ENCODE assay signal across 18 cellular contexts in genomic region chr2:99891358-99891757, GRCh38.
A peak's percentile ranks its signal among the peaks of the same experiment; 100 is the strongest.
DNase-seq lines count a peak whose midpoint lies in the region; ATAC-seq and TF ChIP-seq lines count a peak whose summit lies in the region.
"Had no signal": no experiment of that assay in that cellular context is flagged by ENCODE, and none has a peak within 500 bp of the region (broad histone marks: within the 10 kb centered on the region; RNA-seq: fewer than 3 reads in every experiment).

No MANE protein-coding gene starts in this region.

- H3K36me3 ChIP-seq in SJCRH30 (no peaks in the 10 kb centered on the region), mesenchymal stem cell (ENCODE audit: control insufficient read depth in 1 of 2, insufficient read depth in 2 of 2, low read depth in 1 of 2, low read length in 2 of 2) (peaks cover 0 to 11% of the 10 kb centered on the region in 2 experiments)
- H3K36me3 ChIP-seq: BLaER1, Peyer's patch had no signal

- WGBS in mesenchymal stem cell: 94% methylated on average over 8 of the region's 8 CpGs

- no peaks in the 10 kb centered on the region; the same call in 1 of the 2 replicates for H3K27me3 ChIP-seq in SJCRH30
- no peaks in the 10 kb centered on the region for H3K27me3 ChIP-seq in mesenchymal stem cell (ENCODE audit: control insufficient read depth in 1 of 2, insufficient read depth in 1 of 2, low read length in 2 of 2)
- H3K27me3 ChIP-seq: BLaER1, Peyer's patch had no signal

- H3K27ac ChIP-seq in 22Rv1 (0 out of 2 replicates have a peak overlapping the region, but pooled peaks have one; percentile 30), SJCRH30 (no peak overlapping the region), mesenchymal stem cell (ENCODE audit: low read length, poor library complexity, severe bottlenecking) (no peak overlapping the region)
- H3K27ac ChIP-seq: BLaER1, Peyer's patch had no signal

- H3K4me2 ChIP-seq in mesenchymal stem cell (ENCODE audit: low read length, poor library complexity, severe bottlenecking): no peak overlapping the region
- H3K4me2 ChIP-seq: BLaER1 had no signal

- H2BK15ac ChIP-seq in mesenchymal stem cell (ENCODE audit: low read depth, poor library complexity, severe bottlenecking): no peak overlapping the region

- no peak overlapping the region for H3K9ac ChIP-seq in mesenchymal stem cell (ENCODE audit: low read length)
- H3K9ac ChIP-seq: BLaER1 had no signal

- no peak for TF ChIP-seq CTCF in 22Rv1 (IDR thresholded peaks at IDR 0.05)

- peak; percentile 4 to 15 for DNase-seq in SJCRH30
- no peak for DNase-seq in mesenchymal stem cell
- DNase-seq in retina: peak; percentile 43
- no peak for DNase-seq in NCI-H1105 (lab: John Stamatoyannopoulos, UW)
- DNase-seq: CD4-positive, alpha-beta memory T cell; DMS153; GF-D8; KG1; MV-4-11; NCI-H187; NCI-H2107; NCI-H69; Peyer's patch had no signal

- H4K8ac ChIP-seq in mesenchymal stem cell (ENCODE audit: low read length): peak overlapping the region; percentile 32

- H2BK5ac ChIP-seq in mesenchymal stem cell (ENCODE audit: low read depth, low read length, poor library complexity, severe bottlenecking): no peak overlapping the region

- no peak overlapping the region for H2BK12ac ChIP-seq in mesenchymal stem cell (ENCODE audit: low read length in 2 of 2)

- no peak overlapping the region for H3K4ac ChIP-seq in mesenchymal stem cell (ENCODE audit: low read depth in 1 of 2, low read length in 2 of 2)

- ATAC-seq in HG02884 (IDR thresholded peaks at IDR 0.05; ENCODE audit: unreplicated experiment): no peak
- ATAC-seq in GM19452 (IDR thresholded peaks at IDR 0.05; ENCODE audit: unreplicated experiment): no peak
- ATAC-seq: HCT116 had no signal

- no peak overlapping the region for H3K14ac ChIP-seq in mesenchymal stem cell (ENCODE audit: low read length in 2 of 2)

- H3K79me1 ChIP-seq in mesenchymal stem cell (replicated peaks; ENCODE audit: low read length, poor library complexity, severe bottlenecking): peaks cover 25% of the 10 kb centered on the region

- no peak overlapping the region for H2BK120ac ChIP-seq in mesenchymal stem cell (ENCODE audit: low read depth, low read length)

- no peak overlapping the region for H2AK5ac ChIP-seq in mesenchymal stem cell (ENCODE audit: low read length, severe bottlenecking)

- H3K9me3 ChIP-seq in SJCRH30 (replicated peaks) (no peaks in the 10 kb centered on the region), mesenchymal stem cell (ENCODE audit: control insufficient read depth, low read length) (no peaks in the 10 kb centered on the region)
- H3K9me3 ChIP-seq: BLaER1, Peyer's patch had no signal

- H2AFZ ChIP-seq in mesenchymal stem cell (ENCODE audit: low read depth, low read length): no peak overlapping the region

- H3K23ac ChIP-seq in mesenchymal stem cell (ENCODE audit: low read length in 2 of 2): no peak overlapping the region

- H4K91ac ChIP-seq in mesenchymal stem cell (ENCODE audit: low read length): peak overlapping the region; percentile 81

- no peak overlapping the region for H3K4me3 ChIP-seq in SJCRH30
- H3K4me3 ChIP-seq in mesenchymal stem cell (ENCODE audit: insufficient read depth in 1 of 2, low read depth in 1 of 2, low read length in 2 of 2): no peak overlapping the region
- H3K4me3 ChIP-seq: BLaER1, Peyer's patch had no signal

- H3K4me1 ChIP-seq in SJCRH30 (no peaks in the 10 kb centered on the region), mesenchymal stem cell (ENCODE audit: control insufficient read depth, insufficient read depth, low read depth, low read length) (peaks cover 8% of the 10 kb centered on the region)
- H3K4me1 ChIP-seq: Peyer's patch had no signal

- H3K18ac ChIP-seq in mesenchymal stem cell (ENCODE audit: low read depth in 1 of 2, low read length in 2 of 2): no peak overlapping the region

Comparison
In these comparisons a context has a peak if more than half of its experiments do, and no peak if none do; other contexts are left out.
1. DNase-seq: peak in SJCRH30 (2 of 2) and retina (single experiment); none in mesenchymal stem cell (single experiment) and NCI-H1105 (single experiment).